Comparison of ENCODE assay signal across 1 cellular context in the genomic region with DNA sequence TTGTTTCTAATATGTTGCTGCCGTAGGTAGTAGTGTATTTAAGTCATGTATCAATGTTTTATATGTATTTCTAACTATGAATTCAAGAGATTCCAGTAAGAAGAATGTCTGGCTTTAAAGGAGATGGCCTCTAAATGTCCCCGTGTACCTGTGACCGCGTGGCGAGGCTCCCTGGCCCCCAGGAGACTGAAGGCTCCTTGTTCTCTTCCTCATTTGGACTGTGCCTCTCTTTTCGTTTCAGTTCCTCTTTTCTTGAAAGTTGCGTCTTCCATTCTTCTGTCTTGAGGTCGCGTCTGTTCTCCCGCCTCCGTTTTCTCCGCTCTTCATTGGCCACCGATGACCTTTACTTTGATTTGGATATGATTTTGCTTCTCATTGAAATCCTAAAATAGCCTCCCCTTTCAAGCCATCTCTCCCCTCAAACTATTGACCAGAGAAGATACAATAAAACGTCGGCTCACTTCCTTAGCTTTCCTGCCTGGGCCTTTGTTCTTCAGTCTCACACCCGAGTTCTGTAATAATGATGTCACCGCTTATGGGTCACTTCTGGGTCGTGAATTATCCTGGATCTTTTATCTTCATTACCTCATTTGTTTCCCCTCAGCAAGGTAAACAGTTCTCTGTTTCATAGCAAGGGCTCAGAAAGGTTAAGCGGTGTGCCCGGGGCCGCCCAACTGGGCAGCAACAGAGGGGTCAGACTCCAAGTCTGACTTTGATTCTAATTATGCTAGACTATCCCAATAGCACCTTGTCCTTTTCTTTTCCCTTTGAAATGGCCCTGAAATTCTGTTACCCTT.
TF ChIP-seq lines count a peak whose summit lies in the region.

No MANE protein-coding gene starts in this region.

TF ChIP-seq in K562, 482 proteins besides CTCF, POLR2A, EP300 and RAD21:
- TF ChIP-seq DDX20 (tag; IDR thresholded peaks at IDR 0.05; ENCODE audit: low read depth) (no peak), SPI1 (IDR thresholded peaks at IDR 0.05; ENCODE audit: borderline replicate concordance, low read depth, low read length) (peak; percentile 85)
TF ChIP-seq in K562: peak in this region for 1.
